ENCODE assay signal across 25 cellular contexts in genomic region chr14:89065879-89066278, GRCh38.
"Had no signal": no experiment of that assay in that cellular context is flagged by ENCODE, and none has a peak within 500 bp of the region (broad histone marks: within the 10 kb centered on the region; RNA-seq: fewer than 3 reads in every experiment).

No MANE protein-coding gene starts in this region.

- H3K79me2 ChIP-seq: parathyroid adenoma had no signal

- H2AFZ ChIP-seq: neural progenitor cell, parathyroid adenoma had no signal

- H3K4me3 ChIP-seq: neural progenitor cell, ovary, psoas muscle, right lobe of liver, sigmoid colon, stomach, thoracic aorta, thyroid gland, tibial nerve, upper lobe of left lung, vagina had no signal

- ATAC-seq: natural killer cell; psoas muscle; right cardiac atrium; right lobe of liver; stimulated activated effector memory CD8-positive, alpha-beta T cell treated with anti-CD3 and anti-CD28 coated beads, Interleukin-12 subunit alpha, Interleukin-12 subunit beta, amount 100 ng/mL, for 72 hours; stimulated activated naive B cell treated with anti-CD40 and anti-IgM and Interleukin-4, amounts not matched to agents 10 μg/mL and 1 μg/mL and 100 μg/mL, for 72 hours had no signal

- H3K27me3 ChIP-seq: neural progenitor cell, ovary, right lobe of liver, sigmoid colon, stomach, thyroid gland, tibial nerve, upper lobe of left lung, vagina had no signal

- H3K36me3 ChIP-seq: neural progenitor cell, ovary, right lobe of liver, sigmoid colon, stomach, thoracic aorta, thyroid gland, tibial nerve, upper lobe of left lung, vagina had no signal

- H3K9me3 ChIP-seq: ovary, psoas muscle, right lobe of liver, sigmoid colon, stomach, thoracic aorta, thyroid gland, upper lobe of left lung, vagina had no signal

- DNase-seq: natural killer cell; occipital lobe; ovary; posterior cingulate gyrus; psoas muscle; right cardiac atrium; right lobe of liver; sigmoid colon; small intestine; stimulated activated CD4-positive, alpha-beta T cell treated with anti-CD3 and anti-CD28 coated beads, Interleukin-15, amount 100 ng/mL, for 24 hours; stimulated activated CD4-positive, alpha-beta T cell treated with anti-CD3 and anti-CD28 coated beads, Interleukin-2, amount 100 ng/mL, for 24 hours; stimulated activated CD4-positive, alpha-beta T cell treated with anti-CD3 and anti-CD28 coated beads, Interleukin-2, amount 100 ng/mL, for 48 hours; stimulated activated CD4-positive, alpha-beta T cell treated with anti-CD3 and anti-CD28 coated beads, Interleukin-4, amount 100 ng/mL, for 24 hours; stimulated activated naive B cell treated with anti-CD40 and anti-IgM and Interleukin-4, amounts not matched to agents 10 μg/mL and 1 μg/mL and 100 μg/mL, for 72 hours; stimulated activated naive CD4-positive, alpha-beta T cell treated with Interleukin-2 at 50 U/mL for 16 hours; stomach; thyroid gland; trophoblast cell; upper lobe of left lung had no signal

- H3K27ac ChIP-seq: neural progenitor cell, ovary, parathyroid adenoma, psoas muscle, right lobe of liver, sigmoid colon, stomach, thoracic aorta, thyroid gland, tibial nerve, upper lobe of left lung, vagina had no signal

- H3K9ac ChIP-seq: neural progenitor cell, parathyroid adenoma had no signal

- H3K4me2 ChIP-seq: neural progenitor cell had no signal

- H3K4me1 ChIP-seq: neural progenitor cell, parathyroid adenoma, psoas muscle, right lobe of liver, sigmoid colon, stomach, thyroid gland, tibial nerve, upper lobe of left lung, vagina had no signal
